ENCODE assay signal across 8 cellular contexts in the genomic region with DNA sequence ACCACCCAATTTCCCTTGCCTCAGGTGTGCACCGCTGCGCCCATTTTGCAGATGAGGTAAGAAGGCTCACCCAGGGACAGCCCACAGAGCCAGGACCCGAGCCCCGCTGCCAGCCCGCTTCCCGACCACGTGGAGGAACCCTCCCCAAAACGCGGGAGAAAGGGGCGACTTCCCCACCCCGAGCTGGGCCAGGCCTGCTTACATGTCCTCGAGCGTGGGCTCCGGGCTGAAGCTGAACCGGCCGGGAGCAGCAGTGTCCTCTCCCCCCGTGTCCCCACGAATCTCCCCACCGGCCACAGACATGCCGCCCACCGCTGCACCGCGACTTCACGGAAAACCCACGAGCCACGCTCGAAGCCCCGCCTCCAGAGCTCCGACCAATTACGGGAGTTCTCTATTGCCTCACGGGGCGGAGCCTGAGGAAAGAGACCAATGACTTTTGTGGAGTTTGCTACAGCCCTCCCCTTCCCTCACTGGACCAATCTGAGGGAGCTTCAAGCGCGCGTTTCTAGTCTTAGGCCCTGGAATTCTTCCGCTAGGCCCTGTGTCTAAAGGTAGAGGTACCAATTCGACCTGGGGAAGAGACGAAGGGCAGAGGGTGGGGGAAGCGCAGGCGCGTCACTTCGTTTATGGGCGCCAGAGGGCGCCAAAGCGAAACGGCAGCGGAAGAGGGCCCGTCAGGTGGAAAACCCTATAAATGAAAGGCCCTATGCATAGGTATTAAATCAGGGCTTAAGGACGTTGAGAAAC. TPM values are rescaled to one million over a fixed set of nuclear protein-coding genes. Genes with fewer than 3 reads are reported as not detected.
DNase-seq lines count a peak whose midpoint lies in the region; ATAC-seq, FAIRE-seq and TF ChIP-seq lines count a peak whose summit lies in the region.

DCTPP1 (minus strand) TSS at position 353 of the 750 bp plus-strand sequence; CDS start at position 303, 50 bp downstream.

- ATAC-seq in GM18520 (IDR thresholded peaks at IDR 0.05; ENCODE audit: unreplicated experiment) (peak; percentile 96), HG03064 (IDR thresholded peaks at IDR 0.05; ENCODE audit: low read depth, unreplicated experiment) (peak; percentile 91)

- no peaks in the 10 kb centered on the region for H3K9me3 Mint-ChIP-seq in brain

- no peak within 1 kb of the TSS for H3K4me3 Mint-ChIP-seq in brain

- H3K36me3 Mint-ChIP-seq in brain: peaks cover 19% of the 10 kb centered on the region

- peak within 1 kb of the TSS in 2 of 5 experiments; percentile 70 to 75 for H3K27ac Mint-ChIP-seq in brain

- H3K27me3 Mint-ChIP-seq in brain: peaks cover 12% of the 10 kb centered on the region

- peaks cover 7% of the 10 kb centered on the region for H3K4me1 Mint-ChIP-seq in brain

- DNase-seq in NCI-H2107 (lab: John Stamatoyannopoulos, UW) (peak; percentile 98), skeletal muscle cell (ENCODE audit: low read depth) (peak; percentile 94)

- peak; percentile 75 to 87 for TF ChIP-seq CTCF in brain (conservative IDR thresholded peaks at IDR 0.05)

- FAIRE-seq in A204.1 (lab: Jason Lieb, UNC) (peak; percentile 96), TTC549 (lab: Jason Lieb, UNC) (peak; percentile 87)

- H3K4me3 ChIP-seq in iPS-11a (ENCODE audit: low read depth, low read length): peak within 1 kb of the TSS; percentile 69
- H3K4me3 ChIP-seq in skeletal muscle cell (ENCODE audit: low read depth, low read length): peak within 1 kb of the TSS; percentile 71

RNA-seq across cellular contexts. Expression of gene DCTPP1, which starts in this region (rescaled TPM):
- 80.1 TPM for polyA plus RNA-seq in brain (ENCODE audit: insufficient read depth, low read depth, low replicate concordance)

Comparison
In these comparisons a context has a peak if more than half of its experiments do, and no peak if none do; other contexts are left out.
1. Peak in every context shown above with its lines: DNase-seq, ATAC-seq and H3K4me3 ChIP-seq.